1 cellular context compared by ENCODE assay signal in the genomic region with DNA sequence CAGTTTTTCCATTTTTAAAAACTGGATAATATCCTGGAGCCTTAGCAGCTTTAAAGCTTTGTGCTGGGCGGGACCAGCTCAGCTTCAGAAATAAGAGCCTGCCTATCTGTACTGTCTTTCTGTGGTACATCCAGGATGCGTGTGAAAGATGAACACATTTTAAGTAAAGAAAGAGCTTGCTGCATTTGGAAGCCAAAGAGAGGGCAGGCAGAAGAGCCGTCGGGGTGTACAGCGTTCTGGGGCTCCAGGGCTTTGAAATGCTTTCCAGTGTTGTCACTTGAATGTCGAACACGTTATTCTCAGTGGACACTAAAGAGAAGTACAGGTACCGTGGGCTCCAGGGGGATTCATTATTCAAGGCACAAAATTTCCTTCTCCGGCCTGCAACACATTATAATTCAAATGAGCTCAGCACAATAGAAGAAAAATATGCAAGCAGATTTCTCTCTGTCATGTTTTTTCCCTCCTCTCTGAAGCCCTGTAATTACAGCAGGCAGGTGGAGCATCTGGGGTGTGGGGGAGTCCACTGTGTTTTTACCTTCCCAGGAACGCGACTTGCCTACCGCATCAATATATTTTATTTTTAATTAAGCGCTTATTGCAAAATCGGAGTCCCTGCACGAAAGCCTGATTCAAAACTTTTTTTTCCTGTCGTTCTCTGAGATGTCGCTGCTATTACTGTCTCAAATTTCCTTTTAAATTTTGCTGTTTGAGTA.
TF ChIP-seq lines count a peak whose summit lies in the region.

No MANE protein-coding gene starts in this region.

TF ChIP-seq in liver, 16 proteins besides CTCF, POLR2A, EP300 and RAD21 (continued from another document):
- TF ChIP-seq, protein P1, sequence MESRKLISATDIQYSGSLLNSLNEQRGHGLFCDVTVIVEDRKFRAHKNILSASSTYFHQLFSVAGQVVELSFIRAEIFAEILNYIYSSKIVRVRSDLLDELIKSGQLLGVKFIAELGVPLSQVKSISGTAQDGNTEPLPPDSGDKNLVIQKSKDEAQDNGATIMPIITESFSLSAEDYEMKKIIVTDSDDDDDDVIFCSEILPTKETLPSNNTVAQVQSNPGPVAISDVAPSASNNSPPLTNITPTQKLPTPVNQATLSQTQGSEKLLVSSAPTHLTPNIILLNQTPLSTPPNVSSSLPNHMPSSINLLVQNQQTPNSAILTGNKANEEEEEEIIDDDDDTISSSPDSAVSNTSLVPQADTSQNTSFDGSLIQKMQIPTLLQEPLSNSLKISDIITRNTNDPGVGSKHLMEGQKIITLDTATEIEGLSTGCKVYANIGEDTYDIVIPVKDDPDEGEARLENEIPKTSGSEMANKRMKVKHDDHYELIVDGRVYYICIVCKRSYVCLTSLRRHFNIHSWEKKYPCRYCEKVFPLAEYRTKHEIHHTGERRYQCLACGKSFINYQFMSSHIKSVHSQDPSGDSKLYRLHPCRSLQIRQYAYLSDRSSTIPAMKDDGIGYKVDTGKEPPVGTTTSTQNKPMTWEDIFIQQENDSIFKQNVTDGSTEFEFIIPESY (IDR thresholded peaks at IDR 0.05), result no peak
- TF ChIP-seq JUND (IDR thresholded peaks at IDR 0.05), result no peak
